Comparison of ENCODE assay signal across 1 cellular context in the genomic region with DNA sequence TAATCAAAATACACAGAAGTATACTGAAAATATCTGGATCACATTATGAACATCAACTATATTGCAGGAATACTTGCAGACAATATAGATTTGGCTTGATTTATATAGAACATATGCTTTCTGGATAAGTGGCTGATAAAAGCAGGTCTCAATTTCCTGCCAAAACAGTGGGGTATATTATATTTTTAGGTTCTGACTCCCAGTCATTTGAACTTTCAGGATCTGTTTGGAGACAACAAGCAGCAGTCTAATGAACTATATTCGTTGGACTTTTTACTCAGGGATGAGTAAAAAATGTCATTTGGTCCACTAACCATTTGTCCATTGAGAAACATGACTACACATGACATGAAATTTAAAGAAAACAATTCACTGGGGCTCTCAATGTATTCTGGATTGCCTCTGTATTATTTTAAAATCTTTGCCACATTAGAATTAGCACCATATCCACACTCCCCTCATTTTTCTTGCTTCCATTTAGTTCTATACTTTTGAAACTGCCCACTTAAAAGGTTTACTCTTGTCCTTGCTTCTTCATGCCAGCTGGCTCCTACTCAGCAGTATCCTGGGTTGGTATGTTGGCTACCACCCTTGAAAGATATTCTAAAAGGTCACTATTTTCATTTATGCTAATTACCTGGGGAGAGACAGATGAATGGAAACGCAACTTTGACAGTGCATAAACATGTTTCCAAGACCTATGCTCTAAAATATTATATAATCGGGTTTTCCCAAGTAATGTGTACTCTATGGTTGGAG.
TF ChIP-seq lines count a peak whose summit lies in the region.

No MANE protein-coding gene starts in this region.

TF ChIP-seq in endothelial cell of umbilical vein, 7 proteins besides CTCF, POLR2A, EP300 and RAD21 (continued from another document):
- TF ChIP-seq, protein P1, sequence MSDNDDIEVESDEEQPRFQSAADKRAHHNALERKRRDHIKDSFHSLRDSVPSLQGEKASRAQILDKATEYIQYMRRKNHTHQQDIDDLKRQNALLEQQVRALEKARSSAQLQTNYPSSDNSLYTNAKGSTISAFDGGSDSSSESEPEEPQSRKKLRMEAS (IDR thresholded peaks at IDR 0.05; ENCODE audit: insufficient read depth, insufficient read length), result no peak
- no peak for TF ChIP-seq MYC (IDR thresholded peaks at IDR 0.05; ENCODE audit: low read depth, low read length)
